22 cellular contexts compared by ENCODE assay signal in the genomic region with DNA sequence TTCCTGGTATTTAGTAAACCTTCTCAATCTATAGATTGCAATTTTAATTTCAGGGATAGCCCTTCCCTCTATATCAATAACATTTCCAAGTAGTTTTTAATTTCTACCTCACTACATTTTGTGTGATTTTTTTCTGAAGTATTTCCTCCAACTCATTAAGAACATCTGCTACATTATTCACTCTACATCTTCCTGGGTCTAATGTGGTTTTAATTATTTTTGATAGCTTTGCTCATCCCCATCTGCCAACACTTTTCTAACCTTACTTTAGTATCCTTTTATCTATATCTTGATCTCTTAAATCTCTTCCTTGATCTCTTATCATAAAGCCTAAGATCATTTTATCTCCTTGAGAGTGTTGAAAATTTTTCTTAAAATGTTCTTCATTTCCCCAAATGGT.
A peak's percentile ranks its signal among the peaks of the same experiment; 100 is the strongest.
DNase-seq lines count a peak whose midpoint lies in the region; ATAC-seq, FAIRE-seq and TF ChIP-seq lines count a peak whose summit lies in the region.
"Had no signal": no experiment of that assay in that cellular context is flagged by ENCODE, and none has a peak within 500 bp of the region (broad histone marks: within the 10 kb centered on the region; RNA-seq: fewer than 3 reads in every experiment).

No MANE protein-coding gene starts in this region.

- H3K9me3 ChIP-seq in A673 (ENCODE audit: low read depth, low read length, poor library complexity, severe bottlenecking): peaks cover 4% of the 10 kb centered on the region
- no peaks in the 10 kb centered on the region for H3K9me3 ChIP-seq in GM23248 (ENCODE audit: low read depth)
- H3K9me3 ChIP-seq in SJCRH30 (replicated peaks): peaks cover 3% of the 10 kb centered on the region

- FAIRE-seq in endometrium (lab: Jason Lieb, UNC): peak; percentile 92
- FAIRE-seq: GM12892, GM18507, K562 had no signal

- H3K4me2 ChIP-seq in GM23248 (ENCODE audit: unreplicated experiment): no peak overlapping the region

- no peak overlapping the region for H3K27ac ChIP-seq in A673 (ENCODE audit: low read depth, low read length, poor library complexity, severe bottlenecking)
- H3K27ac ChIP-seq in GM23248: no peak overlapping the region
- H3K27ac ChIP-seq in SJCRH30: no peak overlapping the region
- H3K27ac ChIP-seq: C4-2B had no signal

- H3K9ac ChIP-seq in GM23248: no peak overlapping the region

- H3K36me3 ChIP-seq in A673 (ENCODE audit: insufficient read depth, low read length, poor library complexity, severe bottlenecking) (peaks cover 27% of the 10 kb centered on the region), GM23248 (ENCODE audit: low read depth) (no peaks in the 10 kb centered on the region), SJCRH30 (no peaks in the 10 kb centered on the region; the same call in 1 of the 2 replicates)

- H3K79me2 ChIP-seq in GM23248 (ENCODE audit: insufficient read depth): no peaks in the 10 kb centered on the region

- TF ChIP-seq CTCF in A673 (conservative IDR thresholded peaks at IDR 0.05; ENCODE audit: low read depth, low read length): no peak

- no peak for DNase-seq in A673 (ENCODE audit: low spot score)
- peak; percentile 11 for DNase-seq in GM23248
- peak; percentile 6 for DNase-seq in NCI-H69 (lab: John Stamatoyannopoulos, UW)
- DNase-seq in NCI-H510A (lab: John Stamatoyannopoulos, UW): no peak
- DNase-seq in SJCRH30: no peak
- no peak for DNase-seq in NCI-H2107 treated with DMSO at 0.1 percent for 48 hours (lab: John Stamatoyannopoulos, UW; ENCODE audit: unreplicated experiment)
- DNase-seq: ACHN; AML-193; CD4-positive, alpha-beta T cell; DMS153; DMS79; GDM1; GOT3; H7; HFFc6 had no signal

- intact Hi-C loops in A673 (cut with micrococcal nuclease; ENCODE audit: unreplicated experiment): no loop called here

- H3K4me3 ChIP-seq in A673 (ENCODE audit: low read depth, low read length, poor library complexity, severe bottlenecking): no peak overlapping the region
- H3K4me3 ChIP-seq in GM23248: no peak overlapping the region
- H3K4me3 ChIP-seq in SJCRH30: no peak overlapping the region
- H3K4me3 ChIP-seq: K562 had no signal

- in situ Hi-C loops in GM23248 (cut with MboI): no loop called here

- BruUV-seq in A673 (replicated peaks; lab: Mats Ljungman, UMichigan): TSS peak; percentile 11

- H3K4me1 ChIP-seq in A673 (ENCODE audit: insufficient read depth, low read length, poor library complexity, severe bottlenecking) (peaks cover 6% of the 10 kb centered on the region), GM23248 (ENCODE audit: insufficient read depth) (peaks cover 18% of the 10 kb centered on the region), SJCRH30 (no peaks in the 10 kb centered on the region)

- H3K9me2 ChIP-seq in GM23248 (ENCODE audit: insufficient read depth): no peaks in the 10 kb centered on the region

- POLR2A ChIA-PET in A673 (lab: Charles Lee; ENCODE audit: low non-redundant PET): no interaction called here

- no peaks in the 10 kb centered on the region for H4K20me1 ChIP-seq in GM23248 (ENCODE audit: insufficient read depth)

- CTCF ChIA-PET in A673 (lab: Charles Lee): no interaction called here

- H2AFZ ChIP-seq in GM23248: no peak overlapping the region

- ATAC-seq in HG02840 (IDR thresholded peaks at IDR 0.05; ENCODE audit: low FRiP score, unreplicated experiment): no peak
- ATAC-seq: HCT116, K562 had no signal

- no peaks in the 10 kb centered on the region for H3F3A ChIP-seq in GM23248 (ENCODE audit: insufficient read depth)

- H3K27me3 ChIP-seq in A673 (replicated peaks; ENCODE audit: insufficient read depth, low read depth, low read length, poor library complexity) (no peaks in the 10 kb centered on the region), GM23248 (replicated peaks; ENCODE audit: insufficient read depth) (no peaks in the 10 kb centered on the region), SJCRH30 (no peaks in the 10 kb centered on the region)

Comparison
In these comparisons a context has a peak if more than half of its experiments do, and no peak if none do; other contexts are left out.
1. DNase-seq: peak in GM23248 (single experiment) and NCI-H69 (single experiment); none in A673 (single experiment), NCI-H510A (single experiment), SJCRH30 (0 of 2) and NCI-H2107 treated with DMSO at 0.1 percent for 48 hours (single experiment).